Comparison of ENCODE assay signal across 1 cellular context in genomic region chr17:58783380-58783779, GRCh38.
TF ChIP-seq lines count a peak whose summit lies in the region.

No MANE protein-coding gene starts in this region.

TF ChIP-seq in HEK293, 187 proteins besides CTCF, POLR2A, EP300 and RAD21 (continued from another document):
- TF ChIP-seq ZNF449 (tag by site-specific recombination; IDR thresholded peaks at IDR 0.05) (no peak), ZNF610 (tag by site-specific recombination; IDR thresholded peaks at IDR 0.05; ENCODE audit: borderline replicate concordance) (no peak), OSR2 (tag by site-specific recombination; IDR thresholded peaks at IDR 0.05) (peak; percentile 86), ZNF558 (tag by site-specific recombination; IDR thresholded peaks at IDR 0.05) (0 out of 2 replicates have a peak, but pooled peaks have one; percentile 13), ZNF18 (tag by site-specific recombination; IDR thresholded peaks at IDR 0.05) (0 out of 2 replicates have a peak, but pooled peaks have one; percentile 35), ZNF843 (tag by site-specific recombination; IDR thresholded peaks at IDR 0.05) (no peak; the same call in 1 of the 2 replicates), ZSCAN23 (tag by site-specific recombination; IDR thresholded peaks at IDR 0.05) (no peak), ZNF629 (tag by site-specific recombination; IDR thresholded peaks at IDR 0.05) (no peak), ZNF549 (tag by site-specific recombination; IDR thresholded peaks at IDR 0.05) (no peak), ZNF416 (tag by site-specific recombination; IDR thresholded peaks at IDR 0.05) (no peak), ZNF433 (tag by site-specific recombination; IDR thresholded peaks at IDR 0.05; ENCODE audit: low read depth) (no peak), ZNF555 (tag by site-specific recombination; conservative IDR thresholded peaks at IDR 0.05) (no peak), ZNF423 (tag by site-specific recombination; IDR thresholded peaks at IDR 0.05) (no peak), ZNF580 (tag by site-specific recombination; IDR thresholded peaks at IDR 0.05) (0 out of 2 replicates have a peak, but pooled peaks have one; percentile 20), ZNF548 (tag by site-specific recombination; IDR thresholded peaks at IDR 0.05) (no peak), HOXA7 (CRISPR knock-in tag; IDR thresholded peaks at IDR 0.05; ENCODE audit: borderline replicate concordance) (no peak), SP2 (tag by site-specific recombination; IDR thresholded peaks at IDR 0.05) (no peak), BCL11A (tag by site-specific recombination; IDR thresholded peaks at IDR 0.05; ENCODE audit: low read depth) (no peak), ZNF654 (tag by site-specific recombination; IDR thresholded peaks at IDR 0.05; ENCODE audit: low read depth) (no peak), PRDM6 (tag by site-specific recombination; IDR thresholded peaks at IDR 0.05) (peak; percentile 77), ZIC2 (tag by site-specific recombination; IDR thresholded peaks at IDR 0.05) (no peak), ZNF596 (tag by site-specific recombination; IDR thresholded peaks at IDR 0.05) (no peak), ZNF391 (tag by site-specific recombination; IDR thresholded peaks at IDR 0.05; ENCODE audit: borderline replicate concordance, low read depth) (no peak), ZNF626 (tag by site-specific recombination; IDR thresholded peaks at IDR 0.05) (no peak), ZNF560 (tag by site-specific recombination; IDR thresholded peaks at IDR 0.05; ENCODE audit: borderline replicate concordance) (no peak), ZNF221 (tag by site-specific recombination; IDR thresholded peaks at IDR 0.05; ENCODE audit: borderline replicate concordance) (no peak), KLF16 (tag by site-specific recombination; IDR thresholded peaks at IDR 0.05) (no peak), SP7 (tag by site-specific recombination; IDR thresholded peaks at IDR 0.05) (no peak), MZF1 (tag by site-specific recombination; IDR thresholded peaks at IDR 0.05; ENCODE audit: borderline replicate concordance) (no peak), ZBTB1 (tag by site-specific recombination; IDR thresholded peaks at IDR 0.05) (no peak), ZNF48 (tag by site-specific recombination; IDR thresholded peaks at IDR 0.05) (no peak), ZFP37 (tag by site-specific recombination; IDR thresholded peaks at IDR 0.05) (no peak)
- TF ChIP-seq, protein P1, sequence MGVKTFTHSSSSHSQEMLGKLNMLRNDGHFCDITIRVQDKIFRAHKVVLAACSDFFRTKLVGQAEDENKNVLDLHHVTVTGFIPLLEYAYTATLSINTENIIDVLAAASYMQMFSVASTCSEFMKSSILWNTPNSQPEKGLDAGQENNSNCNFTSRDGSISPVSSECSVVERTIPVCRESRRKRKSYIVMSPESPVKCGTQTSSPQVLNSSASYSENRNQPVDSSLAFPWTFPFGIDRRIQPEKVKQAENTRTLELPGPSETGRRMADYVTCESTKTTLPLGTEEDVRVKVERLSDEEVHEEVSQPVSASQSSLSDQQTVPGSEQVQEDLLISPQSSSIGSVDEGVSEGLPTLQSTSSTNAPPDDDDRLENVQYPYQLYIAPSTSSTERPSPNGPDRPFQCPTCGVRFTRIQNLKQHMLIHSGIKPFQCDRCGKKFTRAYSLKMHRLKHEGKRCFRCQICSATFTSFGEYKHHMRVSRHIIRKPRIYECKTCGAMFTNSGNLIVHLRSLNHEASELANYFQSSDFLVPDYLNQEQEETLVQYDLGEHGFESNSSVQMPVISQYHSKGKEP (tag by site-specific recombination; IDR thresholded peaks at IDR 0.05) = no peak
- TF ChIP-seq, protein P2, sequence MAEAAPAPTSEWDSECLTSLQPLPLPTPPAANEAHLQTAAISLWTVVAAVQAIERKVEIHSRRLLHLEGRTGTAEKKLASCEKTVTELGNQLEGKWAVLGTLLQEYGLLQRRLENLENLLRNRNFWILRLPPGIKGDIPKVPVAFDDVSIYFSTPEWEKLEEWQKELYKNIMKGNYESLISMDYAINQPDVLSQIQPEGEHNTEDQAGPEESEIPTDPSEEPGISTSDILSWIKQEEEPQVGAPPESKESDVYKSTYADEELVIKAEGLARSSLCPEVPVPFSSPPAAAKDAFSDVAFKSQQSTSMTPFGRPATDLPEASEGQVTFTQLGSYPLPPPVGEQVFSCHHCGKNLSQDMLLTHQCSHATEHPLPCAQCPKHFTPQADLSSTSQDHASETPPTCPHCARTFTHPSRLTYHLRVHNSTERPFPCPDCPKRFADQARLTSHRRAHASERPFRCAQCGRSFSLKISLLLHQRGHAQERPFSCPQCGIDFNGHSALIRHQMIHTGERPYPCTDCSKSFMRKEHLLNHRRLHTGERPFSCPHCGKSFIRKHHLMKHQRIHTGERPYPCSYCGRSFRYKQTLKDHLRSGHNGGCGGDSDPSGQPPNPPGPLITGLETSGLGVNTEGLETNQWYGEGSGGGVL (tag by site-specific recombination; IDR thresholded peaks at IDR 0.05) = no peak
TF ChIP-seq in HEK293: peak in this region for 10.
